Comparison of ENCODE assay signal across 22 cellular contexts in the genomic region with DNA sequence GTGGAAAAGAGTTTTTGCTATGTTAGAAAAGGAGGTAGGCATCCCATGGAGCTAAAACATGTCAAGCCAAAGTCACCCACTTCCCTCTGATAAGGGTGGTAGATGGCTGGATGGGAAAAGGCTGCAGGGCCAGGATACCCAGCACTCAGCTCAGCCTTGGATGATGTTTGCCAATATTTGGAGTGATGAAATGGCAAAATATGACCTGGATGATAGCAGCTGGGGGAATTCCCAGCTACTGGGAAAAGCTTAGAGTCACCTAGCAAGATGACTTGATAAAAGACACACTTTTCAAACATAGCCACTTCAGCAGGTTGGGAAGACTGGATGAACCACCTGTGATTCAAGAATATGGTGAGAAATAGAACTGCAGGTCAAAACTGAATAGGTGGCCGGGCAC. TPM values are rescaled to one million over a fixed set of nuclear protein-coding genes. Genes with fewer than 3 reads are reported as not detected.
DNase-seq lines count a peak whose midpoint lies in the region; TF ChIP-seq lines count a peak whose summit lies in the region.
"Had no signal": no experiment of that assay in that cellular context is flagged by ENCODE, and none has a peak within 500 bp of the region (broad histone marks: within the 10 kb centered on the region; RNA-seq: fewer than 3 reads in every experiment).

No MANE protein-coding gene starts in this region.

- peak overlapping the region; percentile 34 to 73 for H2BK12ac ChIP-seq in mesenchymal stem cell (ENCODE audit: low read length in 2 of 2)

- H4K91ac ChIP-seq in mesenchymal stem cell (ENCODE audit: low read length): peak overlapping the region; percentile 36

- no peak for TF ChIP-seq POLR2A in ovary (IDR thresholded peaks at IDR 0.05)

- H3K36me3 ChIP-seq in mesenchymal stem cell (ENCODE audit: control insufficient read depth in 1 of 2, insufficient read depth in 2 of 2, low read depth in 1 of 2, low read length in 2 of 2) (peaks cover 0 to 92% of the 10 kb centered on the region in 2 experiments), BE2C (no peaks in the 10 kb centered on the region), ovary (no peaks in the 10 kb centered on the region)
- H3K36me3 ChIP-seq: colonic mucosa, vagina had no signal

- H3K18ac ChIP-seq in mesenchymal stem cell (ENCODE audit: low read depth in 1 of 2, low read length in 2 of 2): peak overlapping the region; percentile 59 to 60

- H3K14ac ChIP-seq in mesenchymal stem cell (ENCODE audit: low read length in 2 of 2): no peak overlapping the region

- H2AFZ ChIP-seq in mesenchymal stem cell (ENCODE audit: low read depth, low read length): no peak overlapping the region

- H3K27me3 ChIP-seq in mesenchymal stem cell (ENCODE audit: control insufficient read depth in 1 of 2, insufficient read depth in 1 of 2, low read length in 2 of 2) (no peaks in the 10 kb centered on the region), BE2C (no peaks in the 10 kb centered on the region), ovary (no peaks in the 10 kb centered on the region)
- H3K27me3 ChIP-seq: colonic mucosa, vagina had no signal

- H2BK5ac ChIP-seq in mesenchymal stem cell (ENCODE audit: low read depth, low read length, poor library complexity, severe bottlenecking): no peak overlapping the region

- H3K27ac ChIP-seq in mesenchymal stem cell (ENCODE audit: low read length, poor library complexity, severe bottlenecking) (no peak overlapping the region), ovary (no peak overlapping the region)
- H3K27ac ChIP-seq: colonic mucosa, vagina had no signal

- no peaks in the 10 kb centered on the region for H3K79me1 ChIP-seq in mesenchymal stem cell (replicated peaks; ENCODE audit: low read length, poor library complexity, severe bottlenecking)

- WGBS in mesenchymal stem cell: 93% methylated on average over 1 of the region's 1 CpG
- 86 to 100% (median 95%) methylated on average over 1 of the region's 1 CpG for WGBS in ovary, 3 donors

- H3K4ac ChIP-seq in mesenchymal stem cell (ENCODE audit: low read depth in 1 of 2, low read length in 2 of 2): peak overlapping the region in 1 of 2 experiments; percentile 64

- DNase-seq in AG10803 (ENCODE audit: low read depth) (peak; percentile 32), HuH-7 (ENCODE audit: low spot score) (peak; percentile 37), dermis microvascular lymphatic vessel endothelial cell (ENCODE audit: low read depth in 2 of 2) (peak; percentile 51 to 57), mesenchymal stem cell (peak; percentile 74), BE2C (no peak), NCI-H146 treated with DMSO at 0.1 percent for 48 hours (lab: John Stamatoyannopoulos, UW; ENCODE audit: unreplicated experiment) (no peak), ovary (no peak), GM13977 (ENCODE audit: low spot score) (no peak)
- DNase-seq: activated CD4-positive, alpha-beta T cell treated with anti-CD3 and anti-CD28 coated beads for 1 hour; activated effector memory CD4-positive, alpha-beta T cell treated with Interleukin-2 at 50 U/mL for 16 hours; AML-193; Calu3; colonic mucosa; GDM1; KBM-7; kidney; NCI-H748 treated with DMSO at 0.1 percent for 48 hours; right cardiac atrium; stimulated activated CD4-positive, alpha-beta T cell treated with anti-CD3 and anti-CD28 coated beads, Interleukin-2, amount 100 ng/mL, for 24 hours; substantia nigra had no signal

- peak overlapping the region; percentile 10 for H4K8ac ChIP-seq in mesenchymal stem cell (ENCODE audit: low read length)

- H3K9me3 ChIP-seq in mesenchymal stem cell (ENCODE audit: control insufficient read depth, low read length): no peaks in the 10 kb centered on the region
- H3K9me3 ChIP-seq in BE2C: no peaks in the 10 kb centered on the region
- H3K9me3 ChIP-seq in ovary: no peaks in the 10 kb centered on the region
- H3K9me3 ChIP-seq: colonic mucosa, vagina had no signal

- peak overlapping the region; percentile 21 for H2BK120ac ChIP-seq in mesenchymal stem cell (ENCODE audit: low read depth, low read length)

- H2AK5ac ChIP-seq in mesenchymal stem cell (ENCODE audit: low read length, severe bottlenecking): no peak overlapping the region

- TF ChIP-seq EP300 in ovary (IDR thresholded peaks at IDR 0.05): no peak

- intact Hi-C loops in ovary (cut with DNase I): no loop called here

- H3K4me2 ChIP-seq in mesenchymal stem cell (ENCODE audit: low read length, poor library complexity, severe bottlenecking): no peak overlapping the region

- H2BK15ac ChIP-seq in mesenchymal stem cell (ENCODE audit: low read depth, poor library complexity, severe bottlenecking): no peak overlapping the region

- H3K4me3 ChIP-seq in AG10803 (ENCODE audit: low read length) (no peak overlapping the region), mesenchymal stem cell (ENCODE audit: insufficient read depth in 1 of 2, low read depth in 1 of 2, low read length in 2 of 2) (peak overlapping the region in 1 of 2 experiments; percentile 37), BE2C (ENCODE audit: low read depth, low read length) (no peak overlapping the region), ovary (no peak overlapping the region)
- H3K4me3 ChIP-seq: colonic mucosa, vagina had no signal

- in situ Hi-C loops in GM13977 (cut with MboI; ENCODE audit: low pct_unique_long_range_greater_than_20kb, low sequenced_read_pairs, unreplicated experiment): no loop called here

- TF ChIP-seq CTCF in AG10803 (conservative IDR thresholded peaks at IDR 0.05; ENCODE audit: low read length) (no peak), BE2C (IDR thresholded peaks at IDR 0.05; ENCODE audit: low read depth, low read length) (no peak), ovary (IDR thresholded peaks at IDR 0.05) (no peak), GM13977 (IDR thresholded peaks at IDR 0.05; ENCODE audit: extremely low read depth, insufficient read depth, missing control alignments) (no peak)

- H3K9ac ChIP-seq in mesenchymal stem cell (ENCODE audit: low read length): peak overlapping the region; percentile 76

- peak overlapping the region in 1 of 2 experiments; percentile 90 for H3K23ac ChIP-seq in mesenchymal stem cell (ENCODE audit: low read length in 2 of 2)

- H3K4me1 ChIP-seq in mesenchymal stem cell (ENCODE audit: control insufficient read depth, insufficient read depth, low read depth, low read length) (peaks cover 4% of the 10 kb centered on the region), BE2C (no peaks in the 10 kb centered on the region), ovary (ENCODE audit: insufficient read depth) (peaks cover 1% of the 10 kb centered on the region)
- H3K4me1 ChIP-seq: colonic mucosa, vagina had no signal

RNA-seq across cellular contexts. Expression of a gene that starts 10.1 kb away (rescaled TPM):
- total RNA-seq in dermis microvascular lymphatic vessel endothelial cell: 0.13 and 0.51 TPM in 2 replicates
- 0.55 TPM for polyA plus RNA-seq in mesenchymal stem cell (2013, experiment 1 of 2)
- polyA plus RNA-seq in mesenchymal stem cell (2013, experiment 2 of 2): 0.66 TPM
- polyA plus RNA-seq in BE2C (2012; ENCODE audit: insufficient read depth, insufficient read length, low read depth): not detected
- 1 to 10 TPM in 1 of 7 donors, under 1 TPM in 6; 0.32 to 1.7 (median 0.38) TPM for total RNA-seq in ovary
- under 1 TPM; 0.05 to 0.70 TPM for polyA plus RNA-seq in ovary
- total RNA-seq: Calu3, colonic mucosa, H4 had no signal

Comparison
In these comparisons a context has a peak if more than half of its experiments do, and no peak if none do; other contexts are left out.
1. DNase-seq: peak in AG10803 (single experiment), HuH-7 (single experiment), dermis microvascular lymphatic vessel endothelial cell (2 of 2) and mesenchymal stem cell (single experiment); none in BE2C (single experiment), NCI-H146 treated with DMSO at 0.1 percent for 48 hours (single experiment), ovary (0 of 5) and GM13977 (single experiment).